8 cellular contexts compared by ENCODE assay signal in genomic region chr19:57560049-57560491, GRCh38. TPM values are rescaled to one million over a fixed set of nuclear protein-coding genes. Genes with fewer than 3 reads are reported as not detected.
DNase-seq lines count a peak whose midpoint lies in the region; ATAC-seq and TF ChIP-seq lines count a peak whose summit lies in the region.

No MANE protein-coding gene starts in this region.

- peaks cover 60% of the 10 kb centered on the region for H3K9me3 Mint-ChIP-seq in activated T-cell treated with anti-CD3 and anti-CD28 coated beads, Interleukin-2, amount 50 U/mL, for 24 hours

- intact Hi-C loops in esophagus squamous epithelium (cut with DNase I) = no loop called here

- no peak for ATAC-seq in GM19467 (IDR thresholded peaks at IDR 0.05; ENCODE audit: unreplicated experiment)

- peak overlapping the region; percentile 93 for H3K27ac Mint-ChIP-seq in activated T-cell treated with anti-CD3 and anti-CD28 coated beads, Interleukin-2, amount 50 U/mL, for 24 hours

- no peaks in the 10 kb centered on the region for H3K27me3 ChIP-seq in SJCRH30
- H3K27me3 ChIP-seq in esophagus squamous epithelium = no peaks in the 10 kb centered on the region
- H3K27me3 ChIP-seq in neutrophil = no peaks in the 10 kb centered on the region

- peaks cover 76% of the 10 kb centered on the region for H3K36me3 Mint-ChIP-seq in activated T-cell treated with anti-CD3 and anti-CD28 coated beads, Interleukin-2, amount 50 U/mL, for 24 hours (ENCODE audit: low read depth)

- no peak for TF ChIP-seq CTCF in esophagus squamous epithelium (IDR thresholded peaks at IDR 0.05)
- no peak for TF ChIP-seq CTCF in neutrophil (IDR thresholded peaks at IDR 0.05)

- peak overlapping the region; percentile 97 for H3K4me3 Mint-ChIP-seq in activated T-cell treated with anti-CD3 and anti-CD28 coated beads, Interleukin-2, amount 50 U/mL, for 24 hours

- peaks cover 33% of the 10 kb centered on the region for H3K4me1 Mint-ChIP-seq in activated T-cell treated with anti-CD3 and anti-CD28 coated beads, Interleukin-2, amount 50 U/mL, for 24 hours (ENCODE audit: low read depth)

- DNase-seq in activated T-cell treated with anti-CD3 and anti-CD28 coated beads, Interleukin-2, amount 50 U/mL, for 24 hours = no peak
- DNase-seq in activated T-cell treated with anti-CD3 and anti-CD28 coated beads for 4 hours (no peak), SJCRH30 (no peak), esophagus squamous epithelium (lab: John Stamatoyannopoulos, UW) (no peak), HT-29 (ENCODE audit: low spot score) (no peak), germinal center (ENCODE audit: low spot score) (no peak)

- H3K27me3 Mint-ChIP-seq in activated T-cell treated with anti-CD3 and anti-CD28 coated beads, Interleukin-2, amount 50 U/mL, for 24 hours = peaks cover 5% of the 10 kb centered on the region

- H3K36me3 ChIP-seq in SJCRH30 = peaks cover 16% of the 10 kb centered on the region
- peaks cover 12 to 22% (median 13%) of the 10 kb centered on the region in 3 donors for H3K36me3 ChIP-seq in esophagus squamous epithelium
- H3K36me3 ChIP-seq in neutrophil = no peaks in the 10 kb centered on the region

- H3K9me3 ChIP-seq in SJCRH30 (replicated peaks) = peaks cover 5% of the 10 kb centered on the region; the same call in 1 of the 2 replicates
- peaks cover 0 to 54% (median 45%) of the 10 kb centered on the region in 3 donors for H3K9me3 ChIP-seq in esophagus squamous epithelium
- H3K9me3 ChIP-seq in neutrophil = peaks cover 23% of the 10 kb centered on the region

- WGBS in esophagus squamous epithelium, 2 donors = 18 to 50% methylated on average over 5 to 11 of the region's 23 CpGs

- H3K4me1 ChIP-seq in SJCRH30 = no peaks in the 10 kb centered on the region
- peaks cover 5 to 23% (median 13%) of the 10 kb centered on the region in 3 donors for H3K4me1 ChIP-seq in esophagus squamous epithelium
- peaks cover 15 to 16% of the 10 kb centered on the region in 2 experiments for H3K4me1 ChIP-seq in neutrophil (ENCODE audit: control insufficient read depth in 1 of 2, insufficient read depth in 1 of 2, low read depth in 1 of 2, low read length in 1 of 2)

- TF ChIP-seq POLR2A in esophagus squamous epithelium (IDR thresholded peaks at IDR 0.05) = no peak

- H3K4me3 ChIP-seq in SJCRH30 (peak overlapping the region; percentile 82), esophagus squamous epithelium (peak overlapping the region; percentile 51 to 99 (median 90)), neutrophil (ENCODE audit: low read depth in 1 of 2, low read length in 1 of 2) (peak overlapping the region; percentile 64 to 72)

- H3K27ac ChIP-seq in SJCRH30 = no peak overlapping the region
- H3K27ac ChIP-seq in esophagus squamous epithelium = peak overlapping the region; percentile 50 to 82 (median 76)
- H3K27ac ChIP-seq in neutrophil = no peak overlapping the region

RNA-seq across cellular contexts. Expression of gene ZNF550, which starts 0.4 kb away (rescaled TPM):
- 11.8 and 13.4 TPM in 2 replicates for total RNA-seq in SJCRH30 (2014; rRNA removed; shearing (Covaris generic))
- total RNA-seq in esophagus squamous epithelium = 1 to 10 TPM; 2.2 to 7.6 (median 3.1) TPM
- total RNA-seq in HT-29 (2014; rRNA removed; shearing (Covaris generic)) = 1.1 and 6.1 TPM in 2 replicates

RNA-seq across cellular contexts. Expression of gene ZNF416, which starts 18.6 kb away (rescaled TPM):
- 6.8 and 7.5 TPM in 2 replicates for total RNA-seq in SJCRH30 (2014; rRNA removed; shearing (Covaris generic))
- total RNA-seq in esophagus squamous epithelium = 1 to 10 TPM; 1.6 to 6.5 (median 3.9) TPM
- 2.5 and 3.1 TPM in 2 replicates for total RNA-seq in HT-29 (2014; rRNA removed; shearing (Covaris generic))

RNA-seq across cellular contexts. Expression of gene ZIK1, which starts 23.9 kb away (rescaled TPM):
- total RNA-seq in SJCRH30 (2014; rRNA removed; shearing (Covaris generic)) = 8.4 and 9.3 TPM in 2 replicates
- 1 to 10 TPM in 3 of 4 donors, under 1 TPM in 1; 0.38 to 4.6 (median 3.1) TPM for total RNA-seq in esophagus squamous epithelium
- total RNA-seq in HT-29 (2014; rRNA removed; shearing (Covaris generic)) = 0.23 TPM in 1 of 2 replicates, not detected in the other

RNA-seq across cellular contexts. Expression of gene ZNF549, which starts 32.9 kb away (rescaled TPM):
- 8.1 and 9.1 TPM in 2 replicates for total RNA-seq in SJCRH30 (2014; rRNA removed; shearing (Covaris generic))
- total RNA-seq in esophagus squamous epithelium = 1 to 10 TPM; 1.3 to 4.8 (median 2.3) TPM
- total RNA-seq in HT-29 (2014; rRNA removed; shearing (Covaris generic)) = not detected in 2 replicates

RNA-seq across cellular contexts. Expression of gene ZNF530, which starts 39.6 kb away (rescaled TPM):
- 11.7 and 17.8 TPM in 2 replicates for total RNA-seq in SJCRH30 (2014; rRNA removed; shearing (Covaris generic))
- 1 to 10 TPM in 3 of 4 donors, under 1 TPM in 1; 0.70 to 3.9 (median 1.8) TPM for total RNA-seq in esophagus squamous epithelium
- 2.7 and 5.7 TPM in 2 replicates for total RNA-seq in HT-29 (2014; rRNA removed; shearing (Covaris generic))

Comparison
In these comparisons a context has a peak if more than half of its experiments do, and no peak if none do; other contexts are left out.
1. H3K27ac ChIP-seq: peak in esophagus squamous epithelium (4 of 4); none in SJCRH30 (single experiment) and neutrophil (single experiment).
2. Peak in every context shown above with its lines, with median percentiles within 50 percentile points of each other: H3K4me3 ChIP-seq.